Comparison of ENCODE assay signal across 9 cellular contexts in the genomic region with DNA sequence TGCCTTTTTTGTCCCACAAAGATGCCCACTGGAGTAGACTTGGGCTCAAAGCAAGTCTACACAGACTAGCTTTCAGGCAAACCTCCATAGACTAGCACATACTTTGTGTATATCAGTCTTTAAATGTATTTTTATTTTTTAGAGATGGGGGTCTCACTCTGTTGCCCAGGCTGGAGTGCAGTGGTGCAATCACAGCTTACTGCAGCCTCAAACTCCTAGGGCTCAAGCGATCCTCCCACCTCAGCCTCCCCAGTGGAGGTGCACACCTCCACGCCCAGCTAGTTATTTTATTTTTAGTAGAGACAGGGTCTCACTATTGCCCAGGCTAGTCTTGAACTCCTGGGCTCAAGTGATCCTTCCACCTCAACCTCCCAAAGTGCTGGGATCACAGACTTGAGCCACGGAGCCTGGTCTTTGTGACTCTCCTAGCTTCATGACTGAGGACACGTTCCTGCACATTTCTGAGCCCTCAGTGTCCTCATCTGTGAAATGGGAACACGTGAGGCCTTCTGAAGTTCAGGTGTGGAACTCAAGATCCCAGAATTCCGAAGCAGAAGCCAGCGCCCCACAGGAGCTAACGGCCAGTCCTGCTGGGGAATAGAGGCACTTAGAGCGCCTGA. TPM values are rescaled to one million over a fixed set of nuclear protein-coding genes. Genes with fewer than 3 reads are reported as not detected.
DNase-seq lines count a peak whose midpoint lies in the region; ATAC-seq and TF ChIP-seq lines count a peak whose summit lies in the region.
"Had no signal": no experiment of that assay in that cellular context is flagged by ENCODE, and none has a peak within 500 bp of the region (broad histone marks: within the 10 kb centered on the region; RNA-seq: fewer than 3 reads in every experiment).

No MANE protein-coding gene starts in this region.

- H3K27me3 ChIP-seq in heart right ventricle (no peaks in the 10 kb centered on the region), neuronal stem cell (ENCODE audit: control insufficient read depth in 3 of 3, insufficient read depth in 3 of 3, low read depth in 1 of 3, low read length in 3 of 3) (no peaks in the 10 kb centered on the region)
- H3K27me3 ChIP-seq in effector memory CD4-positive, alpha-beta T cell (replicated peaks; ENCODE audit: control insufficient read depth, insufficient read depth, low read length, poor library complexity, severe bottlenecking) = no peaks in the 10 kb centered on the region

- H3K4me2 ChIP-seq in neuronal stem cell (ENCODE audit: insufficient read depth, low read length, poor library complexity, severe bottlenecking) = no peak overlapping the region

- peak overlapping the region; percentile 51 for H2AFZ ChIP-seq in neuronal stem cell (ENCODE audit: low read length)

- intact Hi-C loops in heart right ventricle (cut with DNase I) (loop anchor here in 1 of 10 donors (5.0 kb wide), 1 partner anchor 41 kb away; the partner anchor contains the start of gene RAB8A), cardiac septum (cut with DNase I) (no loop called here)

- no peak overlapping the region for H2AK5ac ChIP-seq in neuronal stem cell (ENCODE audit: low read depth, low read length)

- no peak overlapping the region for H3K9ac ChIP-seq in neuronal stem cell (ENCODE audit: low read depth, low read length, poor library complexity)

- ATAC-seq in heart right ventricle = no peak

- no peak overlapping the region for H3K4ac ChIP-seq in neuronal stem cell (ENCODE audit: low read length)

- H4K91ac ChIP-seq in neuronal stem cell (ENCODE audit: low read depth, low read length, poor library complexity) = no peak overlapping the region

- H3K36me3 ChIP-seq in heart right ventricle (no peaks in the 10 kb centered on the region), neuronal stem cell (replicated peaks in 1 of 2; ENCODE audit: control insufficient read depth in 2 of 2, insufficient read depth in 2 of 2, low read length in 2 of 2) (no peaks in the 10 kb centered on the region), urinary bladder (ENCODE audit: insufficient read depth) (no peaks in the 10 kb centered on the region)
- H3K36me3 ChIP-seq in effector memory CD4-positive, alpha-beta T cell (ENCODE audit: control insufficient read depth, insufficient read depth, low read length) = no peaks in the 10 kb centered on the region

- no peak for DNase-seq in heart right ventricle
- no peak for DNase-seq in cardiac septum (ENCODE audit: low spot score)
- DNase-seq in effector memory CD4-positive, alpha-beta T cell = no peak
- DNase-seq in neuronal stem cell (ENCODE audit: low spot score) = no peak
- no peak for DNase-seq in T1000 (lab: John Stamatoyannopoulos, UW)
- no peak for DNase-seq in DMS 273 (lab: John Stamatoyannopoulos, UW; ENCODE audit: unreplicated experiment)
- DNase-seq in inferior parietal cortex (ENCODE audit: extremely low spot score) = no peak
- DNase-seq: NCI-H2171 treated with DMSO at 0.1 percent for 48 hours had no signal

- H3K14ac ChIP-seq in neuronal stem cell (ENCODE audit: low read length) = no peak overlapping the region

- no peaks in the 10 kb centered on the region for H3K9me3 ChIP-seq in heart right ventricle
- no peaks in the 10 kb centered on the region for H3K9me3 ChIP-seq in effector memory CD4-positive, alpha-beta T cell (ENCODE audit: control insufficient read depth, low read length)
- H3K9me3 ChIP-seq in neuronal stem cell (replicated peaks in 1 of 2; ENCODE audit: control insufficient read depth in 2 of 2, insufficient read depth in 1 of 2, low read depth in 1 of 2, low read length in 2 of 2) = no peaks in the 10 kb centered on the region

- H3K27ac ChIP-seq in heart right ventricle = peak overlapping the region; percentile 56 to 88 (median 78)
- H3K27ac ChIP-seq in effector memory CD4-positive, alpha-beta T cell (ENCODE audit: insufficient read depth, low read length, poor library complexity, severe bottlenecking) = peak overlapping the region; percentile 86
- H3K27ac ChIP-seq in neuronal stem cell (replicated peaks; ENCODE audit: low read length) = no peak overlapping the region
- H3K27ac ChIP-seq in urinary bladder (ENCODE audit: low read depth) = peak overlapping the region; percentile 68

- peak overlapping the region in 1 of 10 donors; percentile 12 for H3K4me3 ChIP-seq in heart right ventricle
- no peak overlapping the region for H3K4me3 ChIP-seq in effector memory CD4-positive, alpha-beta T cell (ENCODE audit: insufficient read depth, low read depth, low read length, poor library complexity, severe bottlenecking)
- H3K4me3 ChIP-seq in neuronal stem cell (ENCODE audit: low read length in 2 of 2) = no peak overlapping the region
- no peak overlapping the region for H3K4me3 ChIP-seq in urinary bladder (ENCODE audit: low read depth, low read length)

- no peaks in the 10 kb centered on the region for H3K79me1 ChIP-seq in neuronal stem cell (ENCODE audit: low read depth, low read length)

- H4K8ac ChIP-seq in neuronal stem cell (ENCODE audit: low read depth, low read length) = no peak overlapping the region

- H3K18ac ChIP-seq in neuronal stem cell (ENCODE audit: low read length) = no peak overlapping the region

- H2BK120ac ChIP-seq in neuronal stem cell (ENCODE audit: low read depth, low read length) = no peak overlapping the region

- H3K4me1 ChIP-seq in heart right ventricle (peaks cover 6 to 63% (median 37%) of the 10 kb centered on the region in 9 donors), neuronal stem cell (ENCODE audit: control insufficient read depth in 2 of 2, insufficient read depth in 1 of 2, low read depth in 1 of 2, low read length in 2 of 2) (peaks cover 2 to 24% of the 10 kb centered on the region in 2 donors), urinary bladder (ENCODE audit: insufficient read depth) (no peaks in the 10 kb centered on the region)
- H3K4me1 ChIP-seq in effector memory CD4-positive, alpha-beta T cell (ENCODE audit: control insufficient read depth, insufficient read depth, low read length, poor library complexity, severe bottlenecking) = peaks cover 43% of the 10 kb centered on the region

- no peak overlapping the region for H2BK12ac ChIP-seq in neuronal stem cell (ENCODE audit: low read length)

- WGBS in heart right ventricle, 2 donors = 74 to 76% methylated on average over 9 of the region's 9 CpGs
- no CpG with 5 or more reads among the region's 9 CpGs for WGBS in neuronal stem cell (ENCODE audit: extremely low coverage in 2 of 2, insufficient read length in 2 of 2, insufficient replicate concordance in 1 of 2), 2 donors
- 60% methylated on average over 9 of the region's 9 CpGs for WGBS in urinary bladder

- H3K23ac ChIP-seq in neuronal stem cell (ENCODE audit: low read depth, low read length, poor library complexity) = no peak overlapping the region

- no peak for TF ChIP-seq CTCF in heart right ventricle (IDR thresholded peaks at IDR 0.05)

- H2BK15ac ChIP-seq in neuronal stem cell (ENCODE audit: low read length) = peak overlapping the region; percentile 39

- H2BK5ac ChIP-seq in neuronal stem cell (ENCODE audit: low read length) = no peak overlapping the region

RNA-seq across cellular contexts. Expression of gene TPM4, which starts 5.1 kb away (rescaled TPM):
- total RNA-seq in heart right ventricle = 100 to 1,000 TPM in 2 of 10 donors, 10 to 100 TPM in 8; 52.0 to 231 (median 72.5) TPM
- polyA plus RNA-seq in heart right ventricle = 100 to 1,000 TPM; 121 to 195 TPM
- 95.4 TPM for total RNA-seq in cardiac septum
- polyA plus RNA-seq in neuronal stem cell (2013, experiment 1 of 2) = 413 TPM
- 408 TPM for polyA plus RNA-seq in neuronal stem cell (2013, experiment 2 of 2)
- 438 TPM for total RNA-seq in urinary bladder
- polyA plus RNA-seq in urinary bladder = 424 TPM

RNA-seq across cellular contexts. Expression of gene RAB8A, which starts 40.5 kb away (rescaled TPM):
- total RNA-seq in heart right ventricle (10 to 100 TPM; 16.4 to 47.4 (median 21.0) TPM), cardiac septum (17.8 TPM), urinary bladder (69.5 TPM)
- polyA plus RNA-seq in heart right ventricle (10 to 100 TPM; 12.1 to 20.6 TPM), urinary bladder (43.6 TPM)
- polyA plus RNA-seq in neuronal stem cell (2013, experiment 1 of 2) = 43.0 TPM
- polyA plus RNA-seq in neuronal stem cell (2013, experiment 2 of 2) = 44.3 TPM
